In genomic region chr6:90297124-90297865, GRCh38 we compare ENCODE assay signal across 8 cellular contexts. TPM values are rescaled to one million over a fixed set of nuclear protein-coding genes. Genes with fewer than 3 reads are reported as not detected.
DNase-seq lines count a peak whose midpoint lies in the region; ATAC-seq, FAIRE-seq and TF ChIP-seq lines count a peak whose summit lies in the region.

No MANE protein-coding gene starts in this region.

- no peaks in the 10 kb centered on the region for H3K9me3 Mint-ChIP-seq in stimulated activated naive CD8-positive, alpha-beta T cell treated with anti-CD3 and anti-CD28 coated beads, Interleukin-15, Interleukin-2, amounts not matched to agents 100 ng/mL and 50 ng/mL, for 24 hours

- H3K27me3 ChIP-seq in bronchial epithelial cell (ENCODE audit: control insufficient read depth, insufficient read depth, low read length) (peaks cover 5% of the 10 kb centered on the region), mononuclear cell (ENCODE audit: insufficient read depth, low read length) (peaks cover 51% of the 10 kb centered on the region)

- H3K4me3 ChIP-seq in bronchial epithelial cell (ENCODE audit: low read depth, low read length): peak overlapping the region; percentile 58
- H3K4me3 ChIP-seq in mononuclear cell (ENCODE audit: low read length): peak overlapping the region; percentile 27

- peaks cover 26% of the 10 kb centered on the region for H3K36me3 Mint-ChIP-seq in stimulated activated naive CD8-positive, alpha-beta T cell treated with anti-CD3 and anti-CD28 coated beads, Interleukin-15, Interleukin-2, amounts not matched to agents 100 ng/mL and 50 ng/mL, for 24 hours (ENCODE audit: low read depth)

- no peak for ATAC-seq in stimulated activated naive CD8-positive, alpha-beta T cell treated with anti-CD3 and anti-CD28 coated beads, Interleukin-15, Interleukin-2, amounts not matched to agents 100 U/mL and 50 U/mL, for 24 hours

- H3K9me3 ChIP-seq in mononuclear cell (ENCODE audit: low read depth, low read length): no peaks in the 10 kb centered on the region

- peak overlapping the region; percentile 71 for H3K4me3 Mint-ChIP-seq in stimulated activated naive CD8-positive, alpha-beta T cell treated with anti-CD3 and anti-CD28 coated beads, Interleukin-15, Interleukin-2, amounts not matched to agents 100 ng/mL and 50 ng/mL, for 24 hours

- DNase-seq in stimulated activated naive CD8-positive, alpha-beta T cell treated with anti-CD3 and anti-CD28 coated beads, Interleukin-15, Interleukin-2, amounts not matched to agents 100 U/mL and 50 U/mL, for 24 hours: no peak
- DNase-seq in bronchial epithelial cell (ENCODE audit: low read depth) (no peak), GM19240 (ENCODE audit: insufficient read length, low spot score) (no peak), COLO829 (ENCODE audit: low spot score) (no peak), NCI-H2107 treated with DMSO at 0.1 percent for 48 hours (lab: John Stamatoyannopoulos, UW; ENCODE audit: unreplicated experiment) (no peak), RPMI8226 (no peak)

- H3K4me1 ChIP-seq in mononuclear cell (ENCODE audit: insufficient read depth, low read length): peaks cover 39% of the 10 kb centered on the region

- peak overlapping the region; percentile 36 for H3K27ac Mint-ChIP-seq in stimulated activated naive CD8-positive, alpha-beta T cell treated with anti-CD3 and anti-CD28 coated beads, Interleukin-15, Interleukin-2, amounts not matched to agents 100 ng/mL and 50 ng/mL, for 24 hours

- TF ChIP-seq CTCF in bronchial epithelial cell (IDR thresholded peaks at IDR 0.05; ENCODE audit: insufficient read depth, low read length, severe bottlenecking): no peak

- H3K27me3 Mint-ChIP-seq in stimulated activated naive CD8-positive, alpha-beta T cell treated with anti-CD3 and anti-CD28 coated beads, Interleukin-15, Interleukin-2, amounts not matched to agents 100 ng/mL and 50 ng/mL, for 24 hours: peaks cover 5% of the 10 kb centered on the region

- no peak for FAIRE-seq in bronchial epithelial cell (lab: Jason Lieb, UNC)

- peaks cover 63% of the 10 kb centered on the region for H3K4me1 Mint-ChIP-seq in stimulated activated naive CD8-positive, alpha-beta T cell treated with anti-CD3 and anti-CD28 coated beads, Interleukin-15, Interleukin-2, amounts not matched to agents 100 ng/mL and 50 ng/mL, for 24 hours (ENCODE audit: low read depth)

- no peaks in the 10 kb centered on the region for H3K36me3 ChIP-seq in bronchial epithelial cell (ENCODE audit: control insufficient read depth, insufficient read depth, low read length)

RNA-seq across cellular contexts. Expression of gene BACH2, which starts 0.7 kb away (rescaled TPM):
- total RNA-seq in bronchial epithelial cell (0.38 and 2.1 TPM in 2 replicates), mononuclear cell (37.6 TPM)

Comparison
In these comparisons a context has a peak if more than half of its experiments do, and no peak if none do; other contexts are left out.
1. RNA of gene BACH2, which starts 0.7 kb away (total RNA-seq): 37.6 TPM in mononuclear cell (single experiment); 0.38 to 2.1 TPM in bronchial epithelial cell; every median in the first group is over 10 times any median in the second.